Comparison of ENCODE assay signal across 15 cellular contexts in the genomic region with DNA sequence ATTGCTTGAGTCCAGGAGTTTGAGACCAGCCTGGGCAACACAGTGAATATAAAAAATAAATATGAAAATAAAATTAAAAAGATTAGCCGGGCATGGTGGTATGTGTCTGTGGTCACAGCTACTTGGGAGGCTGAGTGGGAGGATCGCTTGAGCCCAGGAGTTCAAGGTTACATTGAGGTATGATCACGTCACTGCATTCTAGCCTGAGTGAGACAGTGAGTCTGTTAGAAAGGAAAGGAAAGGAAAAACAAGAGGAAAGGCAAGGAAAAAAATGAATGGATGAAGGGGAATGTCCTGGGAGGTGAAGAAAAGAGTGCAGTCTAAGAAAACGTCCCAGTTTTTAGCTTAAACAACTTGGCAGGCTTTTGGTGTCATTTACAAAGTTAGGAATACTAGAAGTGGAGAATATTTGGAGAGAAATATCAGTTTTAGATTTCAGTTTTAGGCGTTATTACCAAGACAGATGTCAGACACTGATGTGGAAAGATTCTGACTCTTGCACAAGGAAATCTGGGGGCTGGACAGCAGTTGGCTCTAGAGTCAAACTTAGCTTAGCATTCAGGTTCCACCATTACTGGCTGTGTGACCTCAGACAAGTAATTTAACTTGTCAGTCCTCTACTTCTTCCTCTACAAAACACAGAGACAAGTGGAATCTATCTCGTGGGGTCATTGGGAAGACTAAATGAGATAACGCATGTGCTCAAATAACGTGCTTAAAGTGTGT.
DNase-seq lines count a peak whose midpoint lies in the region; ATAC-seq and TF ChIP-seq lines count a peak whose summit lies in the region.
"Had no signal": no experiment of that assay in that cellular context is flagged by ENCODE, and none has a peak within 500 bp of the region (broad histone marks: within the 10 kb centered on the region; RNA-seq: fewer than 3 reads in every experiment).

No MANE protein-coding gene starts in this region.

- H3K4me3 ChIP-seq in gastroesophageal sphincter, result no peak overlapping the region
- H3K4me3 ChIP-seq: coronary artery had no signal

- H3K4me1 ChIP-seq in gastroesophageal sphincter, result peaks cover 0 to 20% (median 0%) of the 10 kb centered on the region in 3 donors

- DNase-seq in stimulated activated naive CD8-positive, alpha-beta T cell treated with anti-CD3 and anti-CD28 coated beads, Interleukin-15, amount 100 ng/mL, for 72 hours, result no peak
- peak; percentile 76 for DNase-seq in glomerular visceral epithelial cell (ENCODE audit: extremely low spot score)
- DNase-seq: activated CD4-positive, alpha-beta T cell treated with anti-CD3 and anti-CD28 coated beads, Interleukin-2, amount 50 U/mL, for 4 hours; activated naive CD8-positive, alpha-beta T cell treated with anti-CD3 and anti-CD28 coated beads, Interleukin-2, amount 10 ng/mL, durations not matched to agents 7 days and 5 days; NCI-H1105 treated with DMSO at 0.1 percent for 48 hours; stimulated activated CD4-positive, alpha-beta T cell treated with anti-CD3 and anti-CD28 coated beads, Interleukin-4, amount 100 ng/mL, for 1 hour; stimulated activated naive CD4-positive, alpha-beta T cell treated with Interleukin-2 at 50 U/mL for 16 hours; SW 1271 had no signal

- H3K9me3 ChIP-seq in gastroesophageal sphincter, result peaks cover 0 to 5% (median 0%) of the 10 kb centered on the region in 3 donors

- TF ChIP-seq POLR2A in gastroesophageal sphincter (IDR thresholded peaks at IDR 0.05), result no peak

- no peaks in the 10 kb centered on the region for H3K36me3 ChIP-seq in gastroesophageal sphincter

- no peak for ATAC-seq in stimulated activated naive CD8-positive, alpha-beta T cell treated with anti-CD3 and anti-CD28 coated beads, Interleukin-15, amount 100 ng/mL, for 72 hours
- no peak for ATAC-seq in activated T-helper 17 cell treated with anti-CD3 and anti-CD28 coated beads, Interleukin-2, amount 50 U/mL, for 72 hours (replicated peaks)
- ATAC-seq in GM21367 (IDR thresholded peaks at IDR 0.05; ENCODE audit: unreplicated experiment), result no peak
- ATAC-seq in HG03097 (IDR thresholded peaks at IDR 0.05; ENCODE audit: low FRiP score, unreplicated experiment), result no peak
- ATAC-seq in GM18517 (IDR thresholded peaks at IDR 0.05; ENCODE audit: unreplicated experiment), result no peak
- ATAC-seq in gastroesophageal sphincter, result no peak

- H3K36me3 Mint-ChIP-seq in stimulated activated naive CD8-positive, alpha-beta T cell treated with anti-CD3 and anti-CD28 coated beads, Interleukin-15, Interleukin-2, amounts not matched to agents 100 ng/mL and 50 ng/mL, for 24 hours (ENCODE audit: low read depth), result no peaks in the 10 kb centered on the region
- H3K36me3 Mint-ChIP-seq in activated T-helper 17 cell treated with anti-CD3 and anti-CD28 coated beads, Interleukin-2, amount 50 U/mL, for 72 hours (ENCODE audit: low read depth), result no peaks in the 10 kb centered on the region

- TF ChIP-seq CTCF in gastroesophageal sphincter (IDR thresholded peaks at IDR 0.05), result no peak

- no peak overlapping the region for H3K27ac ChIP-seq in gastroesophageal sphincter
- H3K27ac ChIP-seq: coronary artery had no signal

- no peak for TF ChIP-seq EP300 in gastroesophageal sphincter (IDR thresholded peaks at IDR 0.05)

- H3K27ac Mint-ChIP-seq in stimulated activated naive CD8-positive, alpha-beta T cell treated with anti-CD3 and anti-CD28 coated beads, Interleukin-15, Interleukin-2, amounts not matched to agents 100 ng/mL and 50 ng/mL, for 24 hours, result peak overlapping the region; percentile 62
- no peak overlapping the region for H3K27ac Mint-ChIP-seq in stimulated activated naive CD8-positive, alpha-beta T cell treated with anti-CD3 and anti-CD28 coated beads, Interleukin-15, amount 100 ng/mL, for 72 hours
- H3K27ac Mint-ChIP-seq in activated T-helper 17 cell treated with anti-CD3 and anti-CD28 coated beads, Interleukin-2, amount 50 U/mL, for 72 hours, result peak overlapping the region; percentile 72
- H3K27ac Mint-ChIP-seq: activated naive CD8-positive, alpha-beta T cell treated with anti-CD3 and anti-CD28 coated beads, Interleukin-2, amount 10 ng/mL, durations not matched to agents 7 days and 5 days had no signal

- no peaks in the 10 kb centered on the region for H3K9me3 Mint-ChIP-seq in stimulated activated naive CD8-positive, alpha-beta T cell treated with anti-CD3 and anti-CD28 coated beads, Interleukin-15, Interleukin-2, amounts not matched to agents 100 ng/mL and 50 ng/mL, for 24 hours
- H3K9me3 Mint-ChIP-seq in stimulated activated naive CD8-positive, alpha-beta T cell treated with anti-CD3 and anti-CD28 coated beads, Interleukin-15, amount 100 ng/mL, for 72 hours, result peaks cover 0 to 10% of the 10 kb centered on the region in 2 donors
- no peaks in the 10 kb centered on the region for H3K9me3 Mint-ChIP-seq in activated T-helper 17 cell treated with anti-CD3 and anti-CD28 coated beads, Interleukin-2, amount 50 U/mL, for 72 hours

- 62 to 71% methylated on average over 8 of the region's 8 CpGs for WGBS in gastroesophageal sphincter (ENCODE audit: low coverage in 1 of 2), 2 donors

- H3K4me1 Mint-ChIP-seq in stimulated activated naive CD8-positive, alpha-beta T cell treated with anti-CD3 and anti-CD28 coated beads, Interleukin-15, Interleukin-2, amounts not matched to agents 100 ng/mL and 50 ng/mL, for 24 hours (ENCODE audit: low read depth), result peaks cover 87% of the 10 kb centered on the region
- peaks cover 71% of the 10 kb centered on the region for H3K4me1 Mint-ChIP-seq in stimulated activated naive CD8-positive, alpha-beta T cell treated with anti-CD3 and anti-CD28 coated beads, Interleukin-15, amount 100 ng/mL, for 72 hours
- H3K4me1 Mint-ChIP-seq in activated T-helper 17 cell treated with anti-CD3 and anti-CD28 coated beads, Interleukin-2, amount 50 U/mL, for 72 hours, result peaks cover 53% of the 10 kb centered on the region

- no peak overlapping the region for H3K4me3 Mint-ChIP-seq in stimulated activated naive CD8-positive, alpha-beta T cell treated with anti-CD3 and anti-CD28 coated beads, Interleukin-15, Interleukin-2, amounts not matched to agents 100 ng/mL and 50 ng/mL, for 24 hours
- H3K4me3 Mint-ChIP-seq in stimulated activated naive CD8-positive, alpha-beta T cell treated with anti-CD3 and anti-CD28 coated beads, Interleukin-15, amount 100 ng/mL, for 72 hours, result no peak overlapping the region
- peak overlapping the region; percentile 51 for H3K4me3 Mint-ChIP-seq in activated T-helper 17 cell treated with anti-CD3 and anti-CD28 coated beads, Interleukin-2, amount 50 U/mL, for 72 hours
- H3K4me3 Mint-ChIP-seq: activated naive CD8-positive, alpha-beta T cell treated with anti-CD3 and anti-CD28 coated beads, Interleukin-2, amount 10 ng/mL, durations not matched to agents 7 days and 5 days had no signal

- no peaks in the 10 kb centered on the region for H3K27me3 ChIP-seq in gastroesophageal sphincter

- no peaks in the 10 kb centered on the region for H3K27me3 Mint-ChIP-seq in stimulated activated naive CD8-positive, alpha-beta T cell treated with anti-CD3 and anti-CD28 coated beads, Interleukin-15, Interleukin-2, amounts not matched to agents 100 ng/mL and 50 ng/mL, for 24 hours
- no peaks in the 10 kb centered on the region for H3K27me3 Mint-ChIP-seq in stimulated activated naive CD8-positive, alpha-beta T cell treated with anti-CD3 and anti-CD28 coated beads, Interleukin-15, amount 100 ng/mL, for 72 hours
- H3K27me3 Mint-ChIP-seq in activated T-helper 17 cell treated with anti-CD3 and anti-CD28 coated beads, Interleukin-2, amount 50 U/mL, for 72 hours, result no peaks in the 10 kb centered on the region
- H3K27me3 Mint-ChIP-seq: activated naive CD8-positive, alpha-beta T cell treated with anti-CD3 and anti-CD28 coated beads, Interleukin-2, amount 10 ng/mL, durations not matched to agents 7 days and 5 days had no signal

Comparison
In these comparisons a context has a peak if more than half of its experiments do, and no peak if none do; other contexts are left out.
1. H3K27ac Mint-ChIP-seq: peak in stimulated activated naive CD8-positive, alpha-beta T cell treated with anti-CD3 and anti-CD28 coated beads, Interleukin-15, Interleukin-2, amounts not matched to agents 100 ng/mL and 50 ng/mL, for 24 hours (single experiment) and activated T-helper 17 cell treated with anti-CD3 and anti-CD28 coated beads, Interleukin-2, amount 50 U/mL, for 72 hours (single experiment); none in stimulated activated naive CD8-positive, alpha-beta T cell treated with anti-CD3 and anti-CD28 coated beads, Interleukin-15, amount 100 ng/mL, for 72 hours (0 of 2).